In genomic region chrX:110146521-110146920, GRCh38 we compare ENCODE assay signal across 9 cellular contexts.
DNase-seq lines count a peak whose midpoint lies in the region; ATAC-seq, FAIRE-seq and TF ChIP-seq lines count a peak whose summit lies in the region.
"Had no signal": no experiment of that assay in that cellular context is flagged by ENCODE, and none has a peak within 500 bp of the region (broad histone marks: within the 10 kb centered on the region; RNA-seq: fewer than 3 reads in every experiment).

No MANE protein-coding gene starts in this region.

- H3K9me2 ChIP-seq in PC-3 (replicated peaks; ENCODE audit: low read length), result no peaks in the 10 kb centered on the region

- no TSS peak for BruUV-seq in PC-3 (replicated peaks; lab: Mats Ljungman, UMichigan)

- H3K36me3 ChIP-seq in BJ (ENCODE audit: control insufficient read depth, insufficient read depth, low read length) (no peaks in the 10 kb centered on the region), PC-3 (ENCODE audit: low read depth, low read length) (no peaks in the 10 kb centered on the region), kidney epithelial cell (ENCODE audit: control insufficient read depth, insufficient read depth, low read length) (no peaks in the 10 kb centered on the region), transverse colon (no peaks in the 10 kb centered on the region)
- H3K36me3 ChIP-seq: SJSA1 had no signal

- no peak overlapping the region for H3K4me3 ChIP-seq in BJ (ENCODE audit: low read depth, low read length)
- H3K4me3 ChIP-seq in PC-3 (ENCODE audit: low read length), result no peak overlapping the region
- H3K4me3 ChIP-seq in kidney epithelial cell (ENCODE audit: low read depth, low read length), result no peak overlapping the region
- no peak overlapping the region for H3K4me3 ChIP-seq in transverse colon
- H3K4me3 ChIP-seq: SJSA1 had no signal

- H3K79me2 ChIP-seq in PC-3 (ENCODE audit: low read length), result no peaks in the 10 kb centered on the region

- POLR2A ChIA-PET in BJ (lab: Charles Lee) (no interaction called here), PC-3 (lab: Charles Lee; ENCODE audit: unreplicated experiment) (no interaction called here)

- CTCF ChIA-PET in BJ (lab: Yijun Ruan, JAX), result interaction anchor here (0.5 to 4.2 kb wide), 34 partner anchors 10 to 449 kb away, joined by 3 to 73 read pairs (median 4); partner anchors contain the start of gene TMEM164
- CTCF ChIA-PET in PC-3 (lab: Charles Lee), result interaction anchor here (0.5 to 1.6 kb wide), 17 partner anchors 14 to 691 kb away, joined by 3 to 7 read pairs (median 4); no protein-coding TSS in a partner anchor

- H3K27ac ChIP-seq in PC-3 (ENCODE audit: low read length) (no peak overlapping the region), transverse colon (no peak overlapping the region)
- H3K27ac ChIP-seq: SJSA1 had no signal

- H3K27me3 ChIP-seq in BJ (ENCODE audit: control insufficient read depth, insufficient read depth, low read length) (no peaks in the 10 kb centered on the region), PC-3 (ENCODE audit: low read length) (no peaks in the 10 kb centered on the region), kidney epithelial cell (ENCODE audit: control insufficient read depth, insufficient read depth, low read length) (no peaks in the 10 kb centered on the region), transverse colon (no peaks in the 10 kb centered on the region)
- H3K27me3 ChIP-seq: SJSA1 had no signal

- no peaks in the 10 kb centered on the region for H4K20me1 ChIP-seq in PC-3 (ENCODE audit: low read length)

- DNase-seq in BJ (ENCODE audit: low read depth) (no peak), GM12892 (ENCODE audit: insufficient read length) (no peak), PC-3 (peak; percentile 72), kidney epithelial cell (ENCODE audit: low read depth) (no peak), transverse colon (peak; percentile 35)

- no peak for TF ChIP-seq POLR2A in GM12892 (IDR thresholded peaks at IDR 0.05; ENCODE audit: low read depth, low read length)
- TF ChIP-seq POLR2A in transverse colon (IDR thresholded peaks at IDR 0.05), result no peak

- H3K4me2 ChIP-seq in PC-3 (ENCODE audit: low read length), result no peak overlapping the region

- peaks cover 4% of the 10 kb centered on the region for H3K27me3 Mint-ChIP-seq in brain

- no peak overlapping the region for H3K4me3 Mint-ChIP-seq in brain

- peak; percentile 93 for FAIRE-seq in GM12892 (lab: Jason Lieb, UNC)

- H3K36me3 Mint-ChIP-seq in brain, result peaks cover 19% of the 10 kb centered on the region

- no peaks in the 10 kb centered on the region for H3K9me3 Mint-ChIP-seq in brain

- peak; percentile 56 for ATAC-seq in HG03095 (IDR thresholded peaks at IDR 0.05; ENCODE audit: unreplicated experiment)
- peak; percentile 82 for ATAC-seq in PC-3
- no peak for ATAC-seq in HG03457 (IDR thresholded peaks at IDR 0.05; ENCODE audit: unreplicated experiment)

- no peak for TF ChIP-seq EP300 in transverse colon (IDR thresholded peaks at IDR 0.05; ENCODE audit: low read depth)

- no peaks in the 10 kb centered on the region for H3F3A ChIP-seq in PC-3 (ENCODE audit: low read length, unreplicated experiment)

- peak overlapping the region in 1 of 5 experiments; percentile 34 for H3K27ac Mint-ChIP-seq in brain

- H3K4me1 Mint-ChIP-seq in brain, result peaks cover 11% of the 10 kb centered on the region

- no peak overlapping the region for H2AFZ ChIP-seq in PC-3 (ENCODE audit: low read length)

- no peaks in the 10 kb centered on the region for H3K9me3 ChIP-seq in PC-3 (ENCODE audit: low read length)
- H3K9me3 ChIP-seq in transverse colon, result no peaks in the 10 kb centered on the region
- H3K9me3 ChIP-seq: SJSA1 had no signal

- no peak overlapping the region for H3K9ac ChIP-seq in PC-3 (ENCODE audit: low read length)

- 4% methylated on average over 2 of the region's 2 CpGs; no CpG with 5 or more reads in 1 of the 2 donors for WGBS in transverse colon (ENCODE audit: low coverage in 1 of 2), 2 donors

- H3K4me1 ChIP-seq in PC-3 (ENCODE audit: insufficient read depth, low read length) (no peaks in the 10 kb centered on the region), transverse colon (peaks cover 0 to 10% (median 0%) of the 10 kb centered on the region in 4 donors)
- H3K4me1 ChIP-seq: SJSA1 had no signal

- in situ Hi-C loops in transverse colon (cut with MboI; ENCODE audit: low pct_ligation_motif_present in 1 of 4, low pct_unique_long_range_greater_than_20kb in 1 of 4, low sequenced_read_pairs in 3 of 4), result loop anchor here (10.0 to 25.0 kb wide), 3 partner anchors 232 to 659 kb away; partner anchors contain the start of gene GUCY2F (in 1 of the 4)

- TF ChIP-seq CTCF in BJ (IDR thresholded peaks at IDR 0.05; ENCODE audit: insufficient read depth, low read depth, low read length) (peak; percentile 64), PC-3 (conservative IDR thresholded peaks at IDR 0.05; ENCODE audit: low read depth, low read length) (peak; percentile 74), brain (conservative IDR thresholded peaks at IDR 0.05) (peak; percentile 65 to 71), kidney epithelial cell (IDR thresholded peaks at IDR 0.05; ENCODE audit: insufficient read depth, low read length, poor library complexity, severe bottlenecking) (peak; percentile 65), transverse colon (IDR thresholded peaks at IDR 0.05) (peak; percentile 43 to 51 (median 48))

- intact Hi-C loops in PC-3 (cut with micrococcal nuclease), result loop anchor here (1.0 kb wide), 2 partner anchors 143 to 235 kb away; partner anchors contain the start of gene TMEM164
- intact Hi-C loops in transverse colon (cut with DNase I; ENCODE audit: low total_unique reads), result no loop called here

Comparison
In these comparisons a context has a peak if more than half of its experiments do, and no peak if none do; other contexts are left out.
1. DNase-seq: peak in PC-3 (single experiment) and transverse colon (single experiment); none in BJ (single experiment), GM12892 (single experiment) and kidney epithelial cell (single experiment).
2. Peak in every context shown above with its lines, with median percentiles within 50 percentile points of each other: CTCF ChIP-seq.